Comparison of ENCODE assay signal across 10 cellular contexts in the genomic region with DNA sequence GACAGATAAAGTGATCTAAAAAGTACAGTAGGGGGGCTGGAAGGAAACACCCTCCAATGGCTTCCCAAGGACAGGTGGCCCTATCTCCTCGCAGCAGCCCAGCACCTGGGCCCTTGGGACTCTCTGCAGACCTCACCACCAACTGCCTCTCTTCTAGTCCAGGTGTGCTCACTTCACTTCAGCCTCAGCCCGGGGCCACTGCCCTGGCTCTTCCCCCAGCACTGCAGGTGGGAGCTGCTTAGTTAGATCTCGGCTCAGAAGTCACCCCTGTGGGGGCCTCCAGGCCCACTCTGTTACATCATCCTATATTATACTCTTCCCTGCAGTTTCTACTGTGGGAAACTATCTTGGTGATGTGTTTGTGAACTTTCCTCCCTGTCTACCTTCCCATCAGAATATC. TPM values are rescaled to one million over a fixed set of nuclear protein-coding genes. Genes with fewer than 3 reads are reported as not detected.
DNase-seq lines count a peak whose midpoint lies in the region; ATAC-seq and TF ChIP-seq lines count a peak whose summit lies in the region.
"Had no signal": no experiment of that assay in that cellular context is flagged by ENCODE, and none has a peak within 500 bp of the region (broad histone marks: within the 10 kb centered on the region; RNA-seq: fewer than 3 reads in every experiment).

No MANE protein-coding gene starts in this region.

- no peak for TF ChIP-seq EP300 in SK-N-SH (IDR thresholded peaks at IDR 0.05; ENCODE audit: borderline replicate concordance in 1 of 2, low read depth in 1 of 2, low read length in 1 of 2)

- H3K9me2 ChIP-seq in SK-N-SH, result no peaks in the 10 kb centered on the region

- H3K27me3 ChIP-seq in SK-N-SH (ENCODE audit: insufficient read depth), result peaks cover 50% of the 10 kb centered on the region
- H3K27me3 ChIP-seq in ascending aorta, result no peaks in the 10 kb centered on the region
- H3K27me3 ChIP-seq in lung (ENCODE audit: control insufficient read depth, insufficient read depth), result no peaks in the 10 kb centered on the region
- no peaks in the 10 kb centered on the region for H3K27me3 ChIP-seq in testis

- H2AFZ ChIP-seq in SK-N-SH (ENCODE audit: low read depth), result no peak overlapping the region

- H3K36me3 ChIP-seq in SK-N-SH (replicated peaks in 1 of 2; ENCODE audit: control insufficient read depth in 1 of 2, insufficient read depth in 2 of 2, low read length in 1 of 2), result no peaks in the 10 kb centered on the region
- peaks cover 28 to 43% of the 10 kb centered on the region in 2 donors for H3K36me3 ChIP-seq in ascending aorta
- peaks cover 0 to 19% of the 10 kb centered on the region in 2 donors for H3K36me3 ChIP-seq in lung (ENCODE audit: control insufficient read depth in 2 of 2, insufficient read depth in 2 of 2, low read length in 2 of 2)
- no peaks in the 10 kb centered on the region for H3K36me3 ChIP-seq in testis (ENCODE audit: low read depth, missing control alignments)

- H3K4me1 ChIP-seq in SK-N-SH (ENCODE audit: control insufficient read depth in 1 of 2, insufficient read depth in 2 of 2, low read depth in 1 of 2, low read length in 1 of 2) (peaks cover 0 to 21% of the 10 kb centered on the region in 2 experiments; a peak in 1 of 4 replicates), ascending aorta (peaks cover 15 to 54% of the 10 kb centered on the region in 2 donors), lung (ENCODE audit: control insufficient read depth in 2 of 2, insufficient read depth in 2 of 2, low read length in 2 of 2) (peaks cover 0 to 34% of the 10 kb centered on the region in 2 donors), testis (peaks cover 31% of the 10 kb centered on the region)

- no peak for DNase-seq in SK-N-SH
- DNase-seq in ascending aorta (ENCODE audit: low spot score in 2 of 2), result no peak
- DNase-seq in lung (ENCODE audit: low spot score), result no peak
- DNase-seq in testis, result no peak
- no peak for DNase-seq in DMS153 (lab: John Stamatoyannopoulos, UW)
- DNase-seq in epidermal melanocyte (ENCODE audit: insufficient read length, low spot score), result no peak

- H3K27ac ChIP-seq in SK-N-SH (ENCODE audit: low read depth in 2 of 2, low read length in 1 of 2) (peak overlapping the region in 1 of 2 experiments; percentile 48; a peak in 2 of 4 replicates), ascending aorta (peak overlapping the region; percentile 98 to 99), lung (ENCODE audit: low read depth in 1 of 2, low read length in 1 of 2) (peak overlapping the region; percentile 83 to 87), testis (peak overlapping the region; percentile 87 to 98)

- H3K9me3 ChIP-seq in SK-N-SH (no peaks in the 10 kb centered on the region), ascending aorta (no peaks in the 10 kb centered on the region), lung (ENCODE audit: control insufficient read depth in 2 of 2, insufficient read depth in 1 of 2, low read length in 1 of 2) (no peaks in the 10 kb centered on the region), testis (no peaks in the 10 kb centered on the region)

- no peaks in the 10 kb centered on the region for H3K79me2 ChIP-seq in SK-N-SH (ENCODE audit: insufficient read depth)

- H3K9ac ChIP-seq in SK-N-SH, result no peak overlapping the region

- no peak for TF ChIP-seq RAD21 in SK-N-SH (IDR thresholded peaks at IDR 0.05; ENCODE audit: low read length)

- POLR2A ChIA-PET in SK-N-SH (lab: Yijun Ruan, JAX), result no interaction called here

- H3F3A ChIP-seq in SK-N-SH (replicated peaks; ENCODE audit: insufficient read depth), result no peaks in the 10 kb centered on the region

- ATAC-seq in SK-N-SH treated with all-trans-retinoic acid at 6 μM for 48 hours, result no peak
- no peak for ATAC-seq in lung (ENCODE audit: insufficient read depth, low FRiP score)
- no peak for ATAC-seq in GM18517 (IDR thresholded peaks at IDR 0.05; ENCODE audit: unreplicated experiment)

- TF ChIP-seq POLR2A in testis (IDR thresholded peaks at IDR 0.05), result no peak

- CTCF ChIA-PET in SK-N-SH (lab: Yijun Ruan, JAX), result interaction anchor here (0.6 to 0.8 kb wide), 2 partner anchors 13 to 174 kb away, joined by 3 to 4 read pairs; no protein-coding TSS in a partner anchor

- H3K4me3 ChIP-seq in SK-N-SH (ENCODE audit: low read depth in 2 of 2, low read length in 1 of 2), result no peak overlapping the region
- peak overlapping the region; percentile 91 to 97 for H3K4me3 ChIP-seq in ascending aorta
- H3K4me3 ChIP-seq in lung, result peak overlapping the region; percentile 0
- peak overlapping the region; percentile 89 for H3K4me3 ChIP-seq in testis

- no peaks in the 10 kb centered on the region for H4K20me1 ChIP-seq in SK-N-SH (ENCODE audit: insufficient read depth)

- 93% methylated on average over 3 of the region's 3 CpGs for WGBS in SK-N-SH (ENCODE audit: low lambda C conversion rate)
- 68 to 88% methylated on average over 3 of the region's 3 CpGs for WGBS in lung, 2 donors
- 32 to 37% methylated on average over 3 of the region's 3 CpGs for WGBS in testis, 2 donors

- intact Hi-C loops in ascending aorta (cut with DNase I) (loop anchor here (2.0 to 10.0 kb wide), 4 partner anchors 14 to 430 kb away; a partner anchor contains a TSS), testis (cut with DNase I; ENCODE audit: low total_unique reads) (loop anchor here (5.0 kb wide), 1 partner anchor 88 kb away; no protein-coding TSS in a partner anchor)

- H3K4me2 ChIP-seq in SK-N-SH, result peak overlapping the region; percentile 78; the same call in 1 of the 2 replicates

- TF ChIP-seq CTCF in SK-N-SH (IDR thresholded peaks at IDR 0.05), result no peak
- TF ChIP-seq CTCF in ascending aorta (IDR thresholded peaks at IDR 0.05), result no peak
- TF ChIP-seq CTCF in lung (IDR thresholded peaks at IDR 0.05; ENCODE audit: control extremely low read depth, extremely low read depth), result no peak
- TF ChIP-seq CTCF in testis (IDR thresholded peaks at IDR 0.05), result no peak

TF ChIP-seq in SK-N-SH, 30 proteins besides CTCF, POLR2A, EP300 and RAD21 (continues in another document):
- TF ChIP-seq MEF2A (IDR thresholded peaks at IDR 0.05; ENCODE audit: borderline replicate concordance, low read depth) (no peak), TEAD4 (IDR thresholded peaks at IDR 0.05; ENCODE audit: borderline replicate concordance, insufficient read depth) (no peak), TAF1 (IDR thresholded peaks at IDR 0.05; ENCODE audit: borderline replicate concordance, low read depth, low read length) (no peak), RXRA (IDR thresholded peaks at IDR 0.05; ENCODE audit: borderline replicate concordance, low read depth) (no peak), RCOR1 (IDR thresholded peaks at IDR 0.05; ENCODE audit: low read length) (no peak)
- TF ChIP-seq, protein P1, sequence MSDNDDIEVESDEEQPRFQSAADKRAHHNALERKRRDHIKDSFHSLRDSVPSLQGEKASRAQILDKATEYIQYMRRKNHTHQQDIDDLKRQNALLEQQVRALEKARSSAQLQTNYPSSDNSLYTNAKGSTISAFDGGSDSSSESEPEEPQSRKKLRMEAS (IDR thresholded peaks at IDR 0.05; ENCODE audit: low read depth), result no peak
- TF ChIP-seq, protein P2, sequence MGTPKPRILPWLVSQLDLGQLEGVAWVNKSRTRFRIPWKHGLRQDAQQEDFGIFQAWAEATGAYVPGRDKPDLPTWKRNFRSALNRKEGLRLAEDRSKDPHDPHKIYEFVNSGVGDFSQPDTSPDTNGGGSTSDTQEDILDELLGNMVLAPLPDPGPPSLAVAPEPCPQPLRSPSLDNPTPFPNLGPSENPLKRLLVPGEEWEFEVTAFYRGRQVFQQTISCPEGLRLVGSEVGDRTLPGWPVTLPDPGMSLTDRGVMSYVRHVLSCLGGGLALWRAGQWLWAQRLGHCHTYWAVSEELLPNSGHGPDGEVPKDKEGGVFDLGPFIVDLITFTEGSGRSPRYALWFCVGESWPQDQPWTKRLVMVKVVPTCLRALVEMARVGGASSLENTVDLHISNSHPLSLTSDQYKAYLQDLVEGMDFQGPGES (IDR thresholded peaks at IDR 0.05; ENCODE audit: low read depth, low read length), result no peak

TF ChIP-seq in SK-N-SH treated with all-trans-retinoic acid at 6 μM for 48 hours, 23 proteins besides CTCF, POLR2A, EP300 and RAD21 (continues in another document):
- TF ChIP-seq SNAI2 (CRISPR knock-in tag; IDR thresholded peaks at IDR 0.05) (no peak), ZFP3 (CRISPR knock-in tag; IDR thresholded peaks at IDR 0.05) (no peak), ZFP30 (CRISPR knock-in tag; IDR thresholded peaks at IDR 0.05) (no peak)
- TF ChIP-seq, protein P3, sequence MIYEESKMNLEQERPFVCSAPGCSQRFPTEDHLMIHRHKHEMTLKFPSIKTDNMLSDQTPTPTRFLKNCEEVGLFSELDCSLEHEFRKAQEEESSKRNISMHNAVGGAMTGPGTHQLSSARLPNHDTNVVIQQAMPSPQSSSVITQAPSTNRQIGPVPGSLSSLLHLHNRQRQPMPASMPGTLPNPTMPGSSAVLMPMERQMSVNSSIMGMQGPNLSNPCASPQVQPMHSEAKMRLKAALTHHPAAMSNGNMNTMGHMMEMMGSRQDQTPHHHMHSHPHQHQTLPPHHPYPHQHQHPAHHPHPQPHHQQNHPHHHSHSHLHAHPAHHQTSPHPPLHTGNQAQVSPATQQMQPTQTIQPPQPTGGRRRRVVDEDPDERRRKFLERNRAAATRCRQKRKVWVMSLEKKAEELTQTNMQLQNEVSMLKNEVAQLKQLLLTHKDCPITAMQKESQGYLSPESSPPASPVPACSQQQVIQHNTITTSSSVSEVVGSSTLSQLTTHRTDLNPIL (CRISPR knock-in tag; IDR thresholded peaks at IDR 0.05; ENCODE audit: low read depth), result no peak

RNA-seq across cellular contexts. Expression of a gene that starts 2.0 kb away (rescaled TPM):
- polyA plus RNA-seq in SK-N-SH (2012; rRNA removed) (0.28 and 0.39 TPM in 2 replicates), lung (10 to 100 TPM; 18.2 to 31.3 TPM), testis (ENCODE audit: insufficient read depth, low read depth, low replicate concordance) (8.5 TPM)
- 0.19 and 0.33 TPM in 2 replicates for polyA plus RNA-seq in SK-N-SH (2012; cell fraction: cytosol; rRNA removed)
- 0.32 and 0.50 TPM in 2 replicates for polyA plus RNA-seq in SK-N-SH (2012; cell fraction: nucleus; rRNA removed)
- total RNA-seq in ascending aorta (74.0 TPM), lung (10 to 100 TPM; 18.1 to 31.1 TPM), testis (10 to 100 TPM; 32.0 to 36.1 TPM)

RNA-seq across cellular contexts. Expression of a gene that starts 39.5 kb away (rescaled TPM):
- polyA plus RNA-seq in SK-N-SH (2012; rRNA removed) (not detected in 2 replicates), lung (10 to 100 TPM in 1 of 2 donors, 1 to 10 TPM in 1; 7.7 to 12.5 TPM), testis (ENCODE audit: insufficient read depth, low read depth, low replicate concordance) (74.2 TPM)
- not detected in 2 replicates for polyA plus RNA-seq in SK-N-SH (2012; cell fraction: cytosol; rRNA removed)
- polyA plus RNA-seq in SK-N-SH (2012; cell fraction: nucleus; rRNA removed), result not detected in 2 replicates
- total RNA-seq in ascending aorta (not detected), lung (10 to 100 TPM; 10.4 to 31.9 TPM), testis (10 to 100 TPM; 21.4 to 56.2 TPM)
- total RNA-seq: esophagus mucosa, renal cortical epithelial cell had no signal

Comparison
In these comparisons a context has a peak if more than half of its experiments do, and no peak if none do; other contexts are left out.
1. H3K4me3 ChIP-seq: peak in ascending aorta (2 of 2), lung (single experiment) and testis (2 of 2); none in SK-N-SH (0 of 2).
2. RNA of a gene that starts 39.5 kb away (total RNA-seq): 21.4 to 56.2 TPM in testis and 10.4 to 31.9 TPM in lung; not detected in ascending aorta (single experiment); every median in the first group is over 10 times any median in the second.